ENCODE assay signal across 14 cellular contexts in genomic region chr17:5430413-5430999, GRCh38. TPM values are rescaled to one million over a fixed set of nuclear protein-coding genes. Genes with fewer than 3 reads are reported as not detected.
A peak's percentile ranks its signal among the peaks of the same experiment; 100 is the strongest.
DNase-seq lines count a peak whose midpoint lies in the region; ATAC-seq, FAIRE-seq and TF ChIP-seq lines count a peak whose summit lies in the region.
"Had no signal": no experiment of that assay in that cellular context is flagged by ENCODE, and none has a peak within 500 bp of the region (broad histone marks: within the 10 kb centered on the region; RNA-seq: fewer than 3 reads in every experiment).

No MANE protein-coding gene starts in this region.

- no peak for TF ChIP-seq EP300 in K562 (IDR thresholded peaks at IDR 0.05; ENCODE audit: low read length)

- no peak for TF ChIP-seq POLR2A in K562 (conservative IDR thresholded peaks at IDR 0.05)

- intact Hi-C loops in K562 (cut with micrococcal nuclease) = no loop called here
- intact Hi-C loops in mucosa of descending colon (cut with DNase I, micrococcal nuclease) = no loop called here

- no peaks in the 10 kb centered on the region for H3K27me3 Mint-ChIP-seq in activated CD8-positive, alpha-beta memory T cell treated with anti-CD3 and anti-CD28 coated beads, Interleukin-2, amount 10 ng/mL, durations not matched to agents 7 days and 5 days
- H3K27me3 Mint-ChIP-seq in neural crest cell (ENCODE audit: low read depth) = no peaks in the 10 kb centered on the region

- no peak overlapping the region for H2AFZ ChIP-seq in K562 (ENCODE audit: low read depth, low read length)

- 75% methylated on average over 2 of the region's 3 CpGs for WGBS in K562 (ENCODE audit: insufficient coverage, low coverage, missing lambda C conversion rate)

- CTCF ChIA-PET in activated CD8-positive, alpha-beta memory T cell treated with anti-CD3 and anti-CD28 coated beads, Interleukin-2, amount 10 ng/mL, durations not matched to agents 7 days and 5 days (lab: Charles Lee) = interaction anchor here (0.7 to 9.8 kb wide), 2 partner anchors 9 to 177 kb away, joined by 3 to 74 read pairs; partner anchors contain the start of gene C1QBP
- CTCF ChIA-PET in K562 (lab: Yijun Ruan, JAX; ENCODE audit: low intra/inter-chr PET ratio) = no interaction called here

- peak overlapping the region; percentile 20 for H3K27ac Mint-ChIP-seq in activated CD8-positive, alpha-beta memory T cell treated with anti-CD3 and anti-CD28 coated beads, Interleukin-2, amount 10 ng/mL, durations not matched to agents 7 days and 5 days
- no peak overlapping the region for H3K27ac Mint-ChIP-seq in neural crest cell (ENCODE audit: unreplicated experiment)

- TF ChIP-seq CTCF in K562 (IDR thresholded peaks at IDR 0.05 in 2 of 3, conservative IDR thresholded peaks at IDR 0.05 in 1 of 3; ENCODE audit: insufficient read depth in 2 of 3, low read depth in 1 of 3, low read length in 3 of 3) = no peak
- TF ChIP-seq CTCF in neural crest cell (conservative IDR thresholded peaks at IDR 0.05) = no peak
- TF ChIP-seq CTCF in mucosa of descending colon (IDR thresholded peaks at IDR 0.05) = no peak

- H3K9me1 ChIP-seq in K562 (ENCODE audit: control insufficient read depth, insufficient read depth, low read length) = no peaks in the 10 kb centered on the region

- H3K4me3 ChIP-seq in K562 (no peak overlapping the region), mucosa of descending colon (no peak overlapping the region)
- H3K4me3 ChIP-seq: ascending aorta had no signal

- H3K9me3 ChIP-seq in K562 (replicated peaks; ENCODE audit: control insufficient read depth, insufficient read depth, low read depth, low read length) (no peaks in the 10 kb centered on the region), mucosa of descending colon (no peaks in the 10 kb centered on the region)
- H3K9me3 ChIP-seq: ascending aorta, SK-N-SH had no signal

- POLR2A ChIA-PET in K562 (lab: Yijun Ruan, JAX) = interaction anchor here (4.1 kb wide), 1 partner anchor 11 kb away, joined by 13 read pairs; the partner anchor contains the start of genes NUP88 and RPAIN

- no peak overlapping the region for H3K27ac ChIP-seq in K562 (ENCODE audit: extremely low read depth, low read depth, low read length)
- H3K27ac ChIP-seq: ascending aorta, foreskin keratinocyte had no signal

- no peak for ATAC-seq in activated CD8-positive, alpha-beta memory T cell treated with anti-CD3 and anti-CD28 coated beads, Interleukin-2, amount 10 ng/mL, durations not matched to agents 7 days and 5 days
- ATAC-seq in K562 (peak; percentile 14; the same call in 1 of the 3 replicates), mucosa of descending colon (no peak)
- ATAC-seq: foreskin keratinocyte had no signal

- in situ Hi-C loops in K562 (cut with MboI) = no loop called here

- peaks cover 16% of the 10 kb centered on the region for H3K4me1 Mint-ChIP-seq in activated CD8-positive, alpha-beta memory T cell treated with anti-CD3 and anti-CD28 coated beads, Interleukin-2, amount 10 ng/mL, durations not matched to agents 7 days and 5 days
- peaks cover 12% of the 10 kb centered on the region for H3K4me1 Mint-ChIP-seq in neural crest cell

- H3K9ac ChIP-seq in K562 (ENCODE audit: insufficient read depth in 1 of 2, low read depth in 2 of 2, low read length in 2 of 2) = no peak overlapping the region
- H3K9ac ChIP-seq: SK-N-SH had no signal

- no TSS peak for BruUV-seq in K562 (replicated peaks; lab: Mats Ljungman, UMichigan)

- no peak overlapping the region for H3K4me3 Mint-ChIP-seq in activated CD8-positive, alpha-beta memory T cell treated with anti-CD3 and anti-CD28 coated beads, Interleukin-2, amount 10 ng/mL, durations not matched to agents 7 days and 5 days
- H3K4me3 Mint-ChIP-seq in neural crest cell = peak overlapping the region; percentile 3

- peaks cover 13% of the 10 kb centered on the region; the same call in 2 of the 3 replicates for H3K79me2 ChIP-seq in K562 (ENCODE audit: control insufficient read depth, insufficient read depth, low read length)

- H3K36me3 ChIP-seq in K562 (ENCODE audit: control insufficient read depth, insufficient read depth, low read length) = peaks cover 81% of the 10 kb centered on the region
- peaks cover 4% of the 10 kb centered on the region for H3K36me3 ChIP-seq in mucosa of descending colon (ENCODE audit: low read depth)

- no peak for FAIRE-seq in K562 (lab: Jason Lieb, UNC)
- FAIRE-seq: GM12891, small intestine had no signal

- no peak for DNase-seq in activated CD8-positive, alpha-beta memory T cell treated with anti-CD3 and anti-CD28 coated beads, Interleukin-2, amount 10 ng/mL, durations not matched to agents 7 days and 5 days
- DNase-seq in activated CD8-positive, alpha-beta memory T cell treated with anti-CD3 and anti-CD28 coated beads, Interleukin-2, amount 50 U/mL, for 48 hours = no peak
- DNase-seq in K562 (ENCODE audit: extremely low read depth in 1 of 4, low spot score in 3 of 4) = no peak
- DNase-seq in neural crest cell (ENCODE audit: low read depth, low spot score) = no peak
- no peak for DNase-seq in T1000 (lab: John Stamatoyannopoulos, UW)
- DNase-seq in mucosa of descending colon = no peak
- DNase-seq: foreskin keratinocyte, HCEC 1CT, NCI-H1105, NCI-H446 treated with DMSO at 0.1 percent for 48 hours, SK-N-SH, small intestine had no signal

- TF ChIP-seq RAD21 in K562 (CRISPR knock-in tag; conservative IDR thresholded peaks at IDR 0.05 in 1 of 2, IDR thresholded peaks at IDR 0.05 in 1 of 2) = no peak

- H4K20me1 ChIP-seq in K562 (replicated peaks; ENCODE audit: control insufficient read depth, insufficient read depth, low read length) = no peaks in the 10 kb centered on the region

- peaks cover 53% of the 10 kb centered on the region for H3K36me3 Mint-ChIP-seq in activated CD8-positive, alpha-beta memory T cell treated with anti-CD3 and anti-CD28 coated beads, Interleukin-2, amount 10 ng/mL, durations not matched to agents 7 days and 5 days
- peaks cover 17% of the 10 kb centered on the region for H3K36me3 Mint-ChIP-seq in neural crest cell (ENCODE audit: low read depth)

- H3K4me1 ChIP-seq in K562 (replicated peaks in 1 of 2; ENCODE audit: control insufficient read depth in 2 of 2, insufficient read depth in 2 of 2, low read length in 2 of 2) = no peaks in the 10 kb centered on the region
- H3K4me1 ChIP-seq in mucosa of descending colon (ENCODE audit: low read depth) = no peaks in the 10 kb centered on the region
- H3K4me1 ChIP-seq: ascending aorta had no signal

- H3K9me3 Mint-ChIP-seq in activated CD8-positive, alpha-beta memory T cell treated with anti-CD3 and anti-CD28 coated beads, Interleukin-2, amount 10 ng/mL, durations not matched to agents 7 days and 5 days (ENCODE audit: low read depth) = no peaks in the 10 kb centered on the region
- H3K9me3 Mint-ChIP-seq in neural crest cell = no peaks in the 10 kb centered on the region

- no peaks in the 10 kb centered on the region for H3K27me3 ChIP-seq in K562 (ENCODE audit: control insufficient read depth in 2 of 2, insufficient read depth in 2 of 2, low read length in 2 of 2)
- H3K27me3 ChIP-seq: ascending aorta, foreskin keratinocyte had no signal

- no peak overlapping the region for H3K4me2 ChIP-seq in K562 (ENCODE audit: insufficient read depth, low read length)
- H3K4me2 ChIP-seq: SK-N-SH had no signal

RNA-seq across cellular contexts. Expression of gene C1QBP, which starts 8.4 kb away (rescaled TPM):
- 100 to 1,000 TPM; 166 to 240 TPM for total RNA-seq in activated CD8-positive, alpha-beta memory T cell treated with anti-CD3 and anti-CD28 coated beads, Interleukin-2, amount 10 ng/mL, durations not matched to agents 7 days and 5 days
- total RNA-seq in K562 (2011; cell fraction: chromatin; rRNA removed; ENCODE audit: low replicate concordance) = 53.8 and 58.8 TPM in 2 replicates
- 54.0 and 57.5 TPM in 2 replicates for total RNA-seq in K562 (2011; cell fraction: nucleolus; rRNA removed)
- total RNA-seq in K562 (2011; cell fraction: nucleoplasm; rRNA removed) = 80.1 and 85.1 TPM in 2 replicates
- total RNA-seq in K562 (2014; rRNA removed) (383 and 419 TPM in 2 replicates), K562 (2014; rRNA removed; fragmentation: Illumina TruSeq; extraction: Trizol) (625 and 715 TPM in 2 replicates), K562 (2015; rRNA removed; fragmentation: Illumina TruSeq; extraction: Trizol) (633 and 665 TPM in 2 replicates), K562 (2021) (414 and 433 TPM in 2 replicates), neural crest cell (202 and 221 TPM in 2 replicates), mucosa of descending colon (100 to 1,000 TPM in 2 of 3 donors, 10 to 100 TPM in 1; 81.0 to 145 (median 101) TPM)
- polyA plus RNA-seq in K562 (2011; rRNA removed) (209 and 398 TPM in 2 replicates), K562 (2014; fragmentation: Illumina TruSeq; extraction: Trizol) (490 and 582 TPM in 2 replicates), K562 (2014; fragmentation: Nextera tagmentation; extraction: Ambion mirVana) (100 to 1,000 TPM in 1 of 2 experiments, 10 to 100 TPM in 1; 90.7 to 107 TPM), K562 (2014; rRNA removed) (367 and 377 TPM in 2 replicates)
- 186 and 265 TPM in 2 replicates for polyA plus RNA-seq in K562 (2011; cell fraction: cytosol; rRNA removed)
- 70.9 and 132 TPM in 2 replicates for polyA plus RNA-seq in K562 (2011; cell fraction: nucleus; rRNA removed)
- 238 and 392 TPM in 2 replicates for polyA plus RNA-seq in K562 (2012)
- polyA minus RNA-seq in K562 (2011; rRNA and poly(A)+ RNA removed) = 327 and 403 TPM in 2 replicates
- 186 and 189 TPM in 2 replicates for polyA minus RNA-seq in K562 (2011; cell fraction: cytosol; rRNA and poly(A)+ RNA removed)
- polyA minus RNA-seq in K562 (2011; cell fraction: nucleus; rRNA and poly(A)+ RNA removed) = 23.4 and 48.8 TPM in 2 replicates

RNA-seq across cellular contexts. Expression of gene RPAIN, which starts 10.5 kb away (rescaled TPM):
- total RNA-seq in activated CD8-positive, alpha-beta memory T cell treated with anti-CD3 and anti-CD28 coated beads, Interleukin-2, amount 10 ng/mL, durations not matched to agents 7 days and 5 days = 10 to 100 TPM; 50.7 to 55.5 TPM
- total RNA-seq in K562 (2011; cell fraction: chromatin; rRNA removed; ENCODE audit: low replicate concordance) = 74.4 and 86.5 TPM in 2 replicates
- 54.0 and 60.7 TPM in 2 replicates for total RNA-seq in K562 (2011; cell fraction: nucleolus; rRNA removed)
- total RNA-seq in K562 (2011; cell fraction: nucleoplasm; rRNA removed) = 79.5 and 101 TPM in 2 replicates
- 40.2 and 48.4 TPM in 2 replicates for total RNA-seq in K562 (2014; rRNA removed)
- total RNA-seq in K562 (2014; rRNA removed; fragmentation: Illumina TruSeq; extraction: Trizol) = 37.2 and 38.5 TPM in 2 replicates
- total RNA-seq in K562 (2015; rRNA removed; fragmentation: Illumina TruSeq; extraction: Trizol) = 41.2 and 43.8 TPM in 2 replicates
- 23.5 and 29.6 TPM in 2 replicates for total RNA-seq in K562 (2021)
- polyA plus RNA-seq in K562 (2011; rRNA removed) = 37.7 and 41.6 TPM in 2 replicates
- 12.4 and 26.1 TPM in 2 replicates for polyA plus RNA-seq in K562 (2011; cell fraction: cytosol; rRNA removed)
- polyA plus RNA-seq in K562 (2011; cell fraction: nucleus; rRNA removed) = 48.5 and 59.6 TPM in 2 replicates
- 21.7 and 24.4 TPM in 2 replicates for polyA plus RNA-seq in K562 (2012)
- polyA plus RNA-seq in K562 (2014; fragmentation: Illumina TruSeq; extraction: Trizol) = 27.3 and 29.8 TPM in 2 replicates
- 10 to 100 TPM; 62.0 to 63.7 TPM for polyA plus RNA-seq in K562 (2014; fragmentation: Nextera tagmentation; extraction: Ambion mirVana)
- polyA plus RNA-seq in K562 (2014; rRNA removed) = 34.3 and 41.2 TPM in 2 replicates
- 26.6 and 27.9 TPM in 2 replicates for polyA minus RNA-seq in K562 (2011; rRNA and poly(A)+ RNA removed)
- 9.9 and 10.1 TPM in 2 replicates for polyA minus RNA-seq in K562 (2011; cell fraction: cytosol; rRNA and poly(A)+ RNA removed)
- 19.9 and 36.2 TPM in 2 replicates for polyA minus RNA-seq in K562 (2011; cell fraction: nucleus; rRNA and poly(A)+ RNA removed)
- total RNA-seq in neural crest cell = 99.8 and 103 TPM in 2 replicates
- total RNA-seq in mucosa of descending colon = 10 to 100 TPM; 29.7 to 34.3 (median 32.1) TPM

RNA-seq across cellular contexts. Expression of gene NUP88, which starts 11.0 kb away (rescaled TPM):
- total RNA-seq in activated CD8-positive, alpha-beta memory T cell treated with anti-CD3 and anti-CD28 coated beads, Interleukin-2, amount 10 ng/mL, durations not matched to agents 7 days and 5 days = 100 to 1,000 TPM; 117 to 123 TPM
- total RNA-seq in K562 (2011; cell fraction: chromatin; rRNA removed; ENCODE audit: low replicate concordance) = 105 and 145 TPM in 2 replicates
- total RNA-seq in K562 (2011; cell fraction: nucleolus; rRNA removed) = 69.5 and 74.9 TPM in 2 replicates
- total RNA-seq in K562 (2011; cell fraction: nucleoplasm; rRNA removed) = 68.0 and 71.5 TPM in 2 replicates
- total RNA-seq in K562 (2014; rRNA removed) (125 and 128 TPM in 2 replicates), K562 (2014; rRNA removed; fragmentation: Illumina TruSeq; extraction: Trizol) (137 and 154 TPM in 2 replicates), K562 (2015; rRNA removed; fragmentation: Illumina TruSeq; extraction: Trizol) (143 and 148 TPM in 2 replicates), K562 (2021) (72.1 and 73.6 TPM in 2 replicates), neural crest cell (91.2 and 102 TPM in 2 replicates), mucosa of descending colon (10 to 100 TPM; 46.1 to 72.3 (median 50.8) TPM)
- polyA plus RNA-seq in K562 (2011; rRNA removed) (81.9 and 119 TPM in 2 replicates), K562 (2014; fragmentation: Illumina TruSeq; extraction: Trizol) (150 and 160 TPM in 2 replicates), K562 (2014; fragmentation: Nextera tagmentation; extraction: Ambion mirVana) (10 to 100 TPM; 59.9 to 74.6 TPM), K562 (2014; rRNA removed) (117 and 137 TPM in 2 replicates)
- 62.2 and 70.5 TPM in 2 replicates for polyA plus RNA-seq in K562 (2011; cell fraction: cytosol; rRNA removed)
- 56.3 and 61.3 TPM in 2 replicates for polyA plus RNA-seq in K562 (2011; cell fraction: nucleus; rRNA removed)
- polyA plus RNA-seq in K562 (2012) = 53.6 and 71.8 TPM in 2 replicates
- polyA minus RNA-seq in K562 (2011; rRNA and poly(A)+ RNA removed) = 184 and 195 TPM in 2 replicates
- 45.9 and 52.1 TPM in 2 replicates for polyA minus RNA-seq in K562 (2011; cell fraction: cytosol; rRNA and poly(A)+ RNA removed)
- polyA minus RNA-seq in K562 (2011; cell fraction: nucleus; rRNA and poly(A)+ RNA removed) = 50.2 and 72.0 TPM in 2 replicates

RNA-seq across cellular contexts. Expression of gene DHX33, which starts 38.3 kb away (rescaled TPM):
- 10 to 100 TPM; 21.9 to 29.4 TPM for total RNA-seq in activated CD8-positive, alpha-beta memory T cell treated with anti-CD3 and anti-CD28 coated beads, Interleukin-2, amount 10 ng/mL, durations not matched to agents 7 days and 5 days
- total RNA-seq in K562 (2011; cell fraction: chromatin; rRNA removed; ENCODE audit: low replicate concordance) = 25.9 and 28.4 TPM in 2 replicates
- total RNA-seq in K562 (2011; cell fraction: nucleolus; rRNA removed) = 18.9 and 19.7 TPM in 2 replicates
- 15.6 and 18.4 TPM in 2 replicates for total RNA-seq in K562 (2011; cell fraction: nucleoplasm; rRNA removed)
- total RNA-seq in K562 (2014; rRNA removed) = 7.7 and 8.9 TPM in 2 replicates
- 8.8 and 9.3 TPM in 2 replicates for total RNA-seq in K562 (2014; rRNA removed; fragmentation: Illumina TruSeq; extraction: Trizol)
- 8.6 and 9.0 TPM in 2 replicates for total RNA-seq in K562 (2015; rRNA removed; fragmentation: Illumina TruSeq; extraction: Trizol)
- 19.8 and 20.2 TPM in 2 replicates for total RNA-seq in K562 (2021)
- 12.8 and 13.0 TPM in 2 replicates for polyA plus RNA-seq in K562 (2011; rRNA removed)
- polyA plus RNA-seq in K562 (2011; cell fraction: cytosol; rRNA removed) = 9.9 and 11.7 TPM in 2 replicates
- polyA plus RNA-seq in K562 (2011; cell fraction: nucleus; rRNA removed) = 11.8 and 20.1 TPM in 2 replicates
- polyA plus RNA-seq in K562 (2012) = 7.3 and 13.4 TPM in 2 replicates
- 21.0 and 22.5 TPM in 2 replicates for polyA plus RNA-seq in K562 (2014; fragmentation: Illumina TruSeq; extraction: Trizol)
- 1 to 10 TPM; 4.4 to 7.9 TPM for polyA plus RNA-seq in K562 (2014; fragmentation: Nextera tagmentation; extraction: Ambion mirVana)
- polyA plus RNA-seq in K562 (2014; rRNA removed) = 10.4 and 12.3 TPM in 2 replicates
- polyA minus RNA-seq in K562 (2011; rRNA and poly(A)+ RNA removed) = 19.5 and 21.1 TPM in 2 replicates
- 10.9 and 15.6 TPM in 2 replicates for polyA minus RNA-seq in K562 (2011; cell fraction: cytosol; rRNA and poly(A)+ RNA removed)
- polyA minus RNA-seq in K562 (2011; cell fraction: nucleus; rRNA and poly(A)+ RNA removed) = 5.5 and 7.6 TPM in 2 replicates
- 35.3 and 37.5 TPM in 2 replicates for total RNA-seq in neural crest cell
- total RNA-seq in mucosa of descending colon = 10 to 100 TPM in 1 of 3 donors, 1 to 10 TPM in 2; 9.4 to 12.7 (median 9.7) TPM

RNA-seq across cellular contexts. Expression of gene DERL2, which starts 55.5 kb away (rescaled TPM):
- 10 to 100 TPM; 52.5 to 79.0 TPM for total RNA-seq in activated CD8-positive, alpha-beta memory T cell treated with anti-CD3 and anti-CD28 coated beads, Interleukin-2, amount 10 ng/mL, durations not matched to agents 7 days and 5 days
- 37.6 and 66.8 TPM in 2 replicates for total RNA-seq in K562 (2011; cell fraction: chromatin; rRNA removed; ENCODE audit: low replicate concordance)
- 28.9 and 32.4 TPM in 2 replicates for total RNA-seq in K562 (2011; cell fraction: nucleolus; rRNA removed)
- total RNA-seq in K562 (2011; cell fraction: nucleoplasm; rRNA removed) = 52.6 and 69.4 TPM in 2 replicates
- total RNA-seq in K562 (2014; rRNA removed) = 11.5 and 15.5 TPM in 2 replicates
- 24.5 and 29.8 TPM in 2 replicates for total RNA-seq in K562 (2014; rRNA removed; fragmentation: Illumina TruSeq; extraction: Trizol)
- 21.2 and 22.4 TPM in 2 replicates for total RNA-seq in K562 (2015; rRNA removed; fragmentation: Illumina TruSeq; extraction: Trizol)
- 30.9 and 35.6 TPM in 2 replicates for total RNA-seq in K562 (2021)
- 32.6 and 35.7 TPM in 2 replicates for polyA plus RNA-seq in K562 (2011; rRNA removed)
- polyA plus RNA-seq in K562 (2011; cell fraction: cytosol; rRNA removed) = 11.9 and 26.2 TPM in 2 replicates
- 38.2 and 51.0 TPM in 2 replicates for polyA plus RNA-seq in K562 (2011; cell fraction: nucleus; rRNA removed)
- polyA plus RNA-seq in K562 (2012) = 24.4 and 27.8 TPM in 2 replicates
- 18.5 and 24.8 TPM in 2 replicates for polyA plus RNA-seq in K562 (2014; fragmentation: Illumina TruSeq; extraction: Trizol)
- 100 to 1,000 TPM; 105 TPM for polyA plus RNA-seq in K562 (2014; fragmentation: Nextera tagmentation; extraction: Ambion mirVana)
- polyA plus RNA-seq in K562 (2014; rRNA removed) = 30.7 and 31.0 TPM in 2 replicates
- polyA minus RNA-seq in K562 (2011; rRNA and poly(A)+ RNA removed) = 14.6 and 15.6 TPM in 2 replicates
- polyA minus RNA-seq in K562 (2011; cell fraction: cytosol; rRNA and poly(A)+ RNA removed) = 6.7 and 9.0 TPM in 2 replicates
- 21.9 and 28.2 TPM in 2 replicates for polyA minus RNA-seq in K562 (2011; cell fraction: nucleus; rRNA and poly(A)+ RNA removed)
- 71.5 and 74.6 TPM in 2 replicates for total RNA-seq in neural crest cell
- total RNA-seq in mucosa of descending colon = 10 to 100 TPM; 43.9 to 58.5 (median 58.3) TPM
